ENCODE assay signal across 1 cellular context in the genomic region with DNA sequence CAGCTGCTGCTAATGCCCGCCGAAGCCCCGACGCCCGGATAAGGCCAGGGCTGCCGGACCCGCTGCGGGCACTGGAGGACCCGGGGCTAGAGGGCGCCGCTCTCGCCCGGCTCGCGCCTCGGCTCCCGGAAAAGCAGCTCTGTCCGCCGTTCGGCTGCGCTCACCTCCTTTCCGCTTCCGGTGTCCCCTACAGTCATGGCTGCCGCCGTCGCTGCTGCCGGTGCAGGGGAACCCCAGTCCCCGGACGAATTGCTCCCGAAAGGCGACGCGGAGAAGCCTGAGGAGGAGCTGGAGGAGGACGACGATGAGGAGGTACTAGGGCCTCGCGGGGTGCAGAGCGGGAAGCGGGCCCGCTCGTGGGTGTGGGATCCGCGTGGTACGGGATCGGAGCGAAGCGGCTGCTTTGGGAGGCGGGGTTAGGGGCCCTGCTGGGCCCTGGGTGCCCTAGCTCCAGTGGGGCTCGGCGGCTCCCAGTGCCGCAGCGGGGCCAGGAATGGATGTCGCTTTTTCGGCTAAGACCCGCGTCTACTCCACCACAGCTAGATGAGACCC.
A peak's percentile ranks its signal among the peaks of the same experiment; 100 is the strongest.
TF ChIP-seq lines count a peak whose summit lies in the region.

Gene TOMM22 (plus strand): TSS at position 174 of the 552 bp plus-strand sequence. CDS start 22 bp downstream, at position 196.

TF ChIP-seq in HepG2, 621 proteins besides CTCF, POLR2A, EP300 and RAD21 (continued from another document and continues in another):
- TF ChIP-seq ZNF609 (CRISPR knock-in tag; IDR thresholded peaks at IDR 0.05; ENCODE audit: borderline replicate concordance) (peak; percentile 53; the same call in 1 of the 2 replicates), ZNF496 (CRISPR knock-in tag; IDR thresholded peaks at IDR 0.05; ENCODE audit: insufficient replicate concordance) (no peak), ESRRA (CRISPR knock-in tag; IDR thresholded peaks at IDR 0.05; ENCODE audit: low read depth) (peak; percentile 82), MLX (CRISPR knock-in tag; IDR thresholded peaks at IDR 0.05) (no peak), PAWR (CRISPR knock-in tag; IDR thresholded peaks at IDR 0.05; ENCODE audit: borderline replicate concordance) (no peak), U2AF1 (optimal IDR thresholded peaks at IDR 0.05; ENCODE audit: low read depth, low read length) (peak; percentile 85), KDM3A (CRISPR knock-in tag; IDR thresholded peaks at IDR 0.05; ENCODE audit: low read depth) (peak; percentile 89), RXRA (CRISPR knock-in tag; IDR thresholded peaks at IDR 0.05) (peak; percentile 79), ZNF562 (CRISPR knock-in tag; IDR thresholded peaks at IDR 0.05; ENCODE audit: borderline replicate concordance) (no peak), ZNF644 (CRISPR knock-in tag; IDR thresholded peaks at IDR 0.05; ENCODE audit: low read depth) (no peak), ATM (IDR thresholded peaks at IDR 0.05; ENCODE audit: borderline replicate concordance) (no peak), HOXA9 (CRISPR knock-in tag; IDR thresholded peaks at IDR 0.05; ENCODE audit: borderline replicate concordance) (no peak), NCOA1 (CRISPR knock-in tag; IDR thresholded peaks at IDR 0.05) (peak; percentile 91), GATA4 (IDR thresholded peaks at IDR 0.05; ENCODE audit: borderline replicate concordance, low read depth) (peak; percentile 37; the same call in 1 of the 2 replicates), MEF2D (CRISPR knock-in tag; IDR thresholded peaks at IDR 0.05) (peak; percentile 78)
- TF ChIP-seq, protein P1, sequence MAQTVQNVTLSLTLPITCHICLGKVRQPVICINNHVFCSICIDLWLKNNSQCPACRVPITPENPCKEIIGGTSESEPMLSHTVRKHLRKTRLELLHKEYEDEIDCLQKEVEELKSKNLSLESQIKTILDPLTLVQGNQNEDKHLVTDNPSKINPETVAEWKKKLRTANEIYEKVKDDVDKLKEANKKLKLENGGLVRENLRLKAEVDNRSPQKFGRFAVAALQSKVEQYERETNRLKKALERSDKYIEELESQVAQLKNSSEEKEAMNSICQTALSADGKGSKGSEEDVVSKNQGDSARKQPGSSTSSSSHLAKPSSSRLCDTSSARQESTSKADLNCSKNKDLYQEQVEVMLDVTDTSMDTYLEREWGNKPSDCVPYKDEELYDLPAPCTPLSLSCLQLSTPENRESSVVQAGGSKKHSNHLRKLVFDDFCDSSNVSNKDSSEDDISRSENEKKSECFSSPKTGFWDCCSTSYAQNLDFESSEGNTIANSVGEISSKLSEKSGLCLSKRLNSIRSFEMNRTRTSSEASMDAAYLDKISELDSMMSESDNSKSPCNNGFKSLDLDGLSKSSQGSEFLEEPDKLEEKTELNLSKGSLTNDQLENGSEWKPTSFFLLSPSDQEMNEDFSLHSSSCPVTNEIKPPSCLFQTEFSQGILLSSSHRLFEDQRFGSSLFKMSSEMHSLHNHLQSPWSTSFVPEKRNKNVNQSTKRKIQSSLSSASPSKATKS (CRISPR knock-in tag; IDR thresholded peaks at IDR 0.05), result no peak; the same call in none of the 2 replicates
- TF ChIP-seq, protein P2, sequence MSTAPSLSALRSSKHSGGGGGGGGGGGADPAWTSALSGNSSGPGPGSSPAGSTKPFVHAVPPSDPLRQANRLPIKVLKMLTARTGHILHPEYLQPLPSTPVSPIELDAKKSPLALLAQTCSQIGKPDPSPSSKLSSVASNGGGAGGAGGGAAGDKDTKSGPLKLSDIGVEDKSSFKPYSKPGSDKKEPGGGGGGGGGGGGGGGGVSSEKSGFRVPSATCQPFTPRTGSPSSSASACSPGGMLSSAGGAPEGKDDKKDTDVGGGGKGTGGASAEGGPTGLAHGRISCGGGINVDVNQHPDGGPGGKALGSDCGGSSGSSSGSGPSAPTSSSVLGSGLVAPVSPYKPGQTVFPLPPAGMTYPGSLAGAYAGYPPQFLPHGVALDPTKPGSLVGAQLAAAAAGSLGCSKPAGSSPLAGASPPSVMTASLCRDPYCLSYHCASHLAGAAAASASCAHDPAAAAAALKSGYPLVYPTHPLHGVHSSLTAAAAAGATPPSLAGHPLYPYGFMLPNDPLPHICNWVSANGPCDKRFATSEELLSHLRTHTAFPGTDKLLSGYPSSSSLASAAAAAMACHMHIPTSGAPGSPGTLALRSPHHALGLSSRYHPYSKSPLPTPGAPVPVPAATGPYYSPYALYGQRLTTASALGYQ (CRISPR knock-in tag; IDR thresholded peaks at IDR 0.05), result peak; percentile 93
- TF ChIP-seq, protein P3, sequence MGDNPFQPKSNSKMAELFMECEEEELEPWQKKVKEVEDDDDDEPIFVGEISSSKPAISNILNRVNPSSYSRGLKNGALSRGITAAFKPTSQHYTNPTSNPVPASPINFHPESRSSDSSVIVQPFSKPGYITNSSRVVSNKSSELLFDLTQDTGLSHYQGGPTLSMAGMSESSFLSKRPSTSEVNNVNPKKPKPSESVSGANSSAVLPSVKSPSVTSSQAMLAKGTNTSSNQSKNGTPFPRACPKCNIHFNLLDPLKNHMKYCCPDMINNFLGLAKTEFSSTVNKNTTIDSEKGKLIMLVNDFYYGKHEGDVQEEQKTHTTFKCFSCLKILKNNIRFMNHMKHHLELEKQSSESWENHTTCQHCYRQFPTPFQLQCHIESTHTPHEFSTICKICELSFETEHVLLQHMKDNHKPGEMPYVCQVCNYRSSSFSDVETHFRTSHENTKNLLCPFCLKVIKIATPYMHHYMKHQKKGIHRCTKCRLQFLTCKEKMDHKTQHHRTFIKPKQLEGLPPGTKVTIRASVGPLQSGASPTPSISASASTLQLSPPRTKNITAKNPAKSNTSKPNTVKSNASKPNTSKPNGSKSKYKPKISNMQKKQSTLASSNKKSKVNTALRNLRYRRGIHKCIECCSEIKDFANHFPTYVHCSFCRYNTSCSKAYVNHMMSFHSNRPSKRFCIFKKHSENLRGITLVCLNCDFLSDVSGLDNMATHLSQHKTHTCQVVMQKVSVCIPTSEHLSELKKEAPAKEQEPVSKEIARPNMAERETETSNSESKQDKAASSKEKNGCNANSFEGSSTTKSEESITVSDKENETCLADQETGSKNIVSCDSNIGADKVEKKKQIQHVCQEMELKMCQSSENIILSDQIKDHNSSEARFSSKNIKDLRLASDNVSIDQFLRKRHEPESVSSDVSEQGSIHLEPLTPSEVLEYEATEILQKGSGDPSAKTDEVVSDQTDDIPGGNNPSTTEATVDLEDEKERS (CRISPR knock-in tag; IDR thresholded peaks at IDR 0.05), result peak; percentile 95
- TF ChIP-seq, protein P4, sequence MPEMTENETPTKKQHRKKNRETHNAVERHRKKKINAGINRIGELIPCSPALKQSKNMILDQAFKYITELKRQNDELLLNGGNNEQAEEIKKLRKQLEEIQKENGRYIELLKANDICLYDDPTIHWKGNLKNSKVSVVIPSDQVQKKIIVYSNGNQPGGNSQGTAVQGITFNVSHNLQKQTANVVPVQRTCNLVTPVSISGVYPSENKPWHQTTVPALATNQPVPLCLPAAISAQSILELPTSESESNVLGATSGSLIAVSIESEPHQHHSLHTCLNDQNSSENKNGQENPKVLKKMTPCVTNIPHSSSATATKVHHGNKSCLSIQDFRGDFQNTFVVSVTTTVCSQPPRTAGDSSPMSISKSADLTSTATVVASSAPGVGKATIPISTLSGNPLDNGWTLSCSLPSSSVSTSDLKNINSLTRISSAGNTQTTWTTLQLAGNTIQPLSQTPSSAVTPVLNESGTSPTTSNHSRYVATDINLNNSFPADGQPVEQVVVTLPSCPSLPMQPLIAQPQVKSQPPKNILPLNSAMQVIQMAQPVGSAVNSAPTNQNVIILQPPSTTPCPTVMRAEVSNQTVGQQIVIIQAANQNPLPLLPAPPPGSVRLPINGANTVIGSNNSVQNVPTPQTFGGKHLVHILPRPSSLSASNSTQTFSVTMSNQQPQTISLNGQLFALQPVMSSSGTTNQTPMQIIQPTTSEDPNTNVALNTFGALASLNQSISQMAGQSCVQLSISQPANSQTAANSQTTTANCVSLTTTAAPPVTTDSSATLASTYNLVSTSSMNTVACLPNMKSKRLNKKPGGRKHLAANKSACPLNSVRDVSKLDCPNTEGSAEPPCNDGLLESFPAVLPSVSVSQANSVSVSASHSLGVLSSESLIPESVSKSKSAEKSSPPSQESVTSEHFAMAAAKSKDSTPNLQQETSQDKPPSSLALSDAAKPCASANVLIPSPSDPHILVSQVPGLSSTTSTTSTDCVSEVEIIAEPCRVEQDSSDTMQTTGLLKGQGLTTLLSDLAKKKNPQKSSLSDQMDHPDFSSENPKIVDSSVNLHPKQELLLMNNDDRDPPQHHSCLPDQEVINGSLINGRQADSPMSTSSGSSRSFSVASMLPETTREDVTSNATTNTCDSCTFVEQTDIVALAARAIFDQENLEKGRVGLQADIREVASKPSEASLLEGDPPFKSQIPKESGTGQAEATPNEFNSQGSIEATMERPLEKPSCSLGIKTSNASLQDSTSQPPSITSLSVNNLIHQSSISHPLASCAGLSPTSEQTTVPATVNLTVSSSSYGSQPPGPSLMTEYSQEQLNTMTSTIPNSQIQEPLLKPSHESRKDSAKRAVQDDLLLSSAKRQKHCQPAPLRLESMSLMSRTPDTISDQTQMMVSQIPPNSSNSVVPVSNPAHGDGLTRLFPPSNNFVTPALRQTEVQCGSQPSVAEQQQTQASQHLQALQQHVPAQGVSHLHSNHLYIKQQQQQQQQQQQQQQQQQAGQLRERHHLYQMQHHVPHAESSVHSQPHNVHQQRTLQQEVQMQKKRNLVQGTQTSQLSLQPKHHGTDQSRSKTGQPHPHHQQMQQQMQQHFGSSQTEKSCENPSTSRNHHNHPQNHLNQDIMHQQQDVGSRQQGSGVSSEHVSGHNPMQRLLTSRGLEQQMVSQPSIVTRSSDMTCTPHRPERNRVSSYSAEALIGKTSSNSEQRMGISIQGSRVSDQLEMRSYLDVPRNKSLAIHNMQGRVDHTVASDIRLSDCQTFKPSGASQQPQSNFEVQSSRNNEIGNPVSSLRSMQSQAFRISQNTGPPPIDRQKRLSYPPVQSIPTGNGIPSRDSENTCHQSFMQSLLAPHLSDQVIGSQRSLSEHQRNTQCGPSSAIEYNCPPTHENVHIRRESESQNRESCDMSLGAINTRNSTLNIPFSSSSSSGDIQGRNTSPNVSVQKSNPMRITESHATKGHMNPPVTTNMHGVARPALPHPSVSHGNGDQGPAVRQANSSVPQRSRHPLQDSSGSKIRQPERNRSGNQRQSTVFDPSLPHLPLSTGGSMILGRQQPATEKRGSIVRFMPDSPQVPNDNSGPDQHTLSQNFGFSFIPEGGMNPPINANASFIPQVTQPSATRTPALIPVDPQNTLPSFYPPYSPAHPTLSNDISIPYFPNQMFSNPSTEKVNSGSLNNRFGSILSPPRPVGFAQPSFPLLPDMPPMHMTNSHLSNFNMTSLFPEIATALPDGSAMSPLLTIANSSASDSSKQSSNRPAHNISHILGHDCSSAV (CRISPR knock-in tag; IDR thresholded peaks at IDR 0.05; ENCODE audit: borderline replicate concordance), result 0 out of 2 replicates have a peak, but pooled peaks have one; percentile 26
- TF ChIP-seq, protein P5, sequence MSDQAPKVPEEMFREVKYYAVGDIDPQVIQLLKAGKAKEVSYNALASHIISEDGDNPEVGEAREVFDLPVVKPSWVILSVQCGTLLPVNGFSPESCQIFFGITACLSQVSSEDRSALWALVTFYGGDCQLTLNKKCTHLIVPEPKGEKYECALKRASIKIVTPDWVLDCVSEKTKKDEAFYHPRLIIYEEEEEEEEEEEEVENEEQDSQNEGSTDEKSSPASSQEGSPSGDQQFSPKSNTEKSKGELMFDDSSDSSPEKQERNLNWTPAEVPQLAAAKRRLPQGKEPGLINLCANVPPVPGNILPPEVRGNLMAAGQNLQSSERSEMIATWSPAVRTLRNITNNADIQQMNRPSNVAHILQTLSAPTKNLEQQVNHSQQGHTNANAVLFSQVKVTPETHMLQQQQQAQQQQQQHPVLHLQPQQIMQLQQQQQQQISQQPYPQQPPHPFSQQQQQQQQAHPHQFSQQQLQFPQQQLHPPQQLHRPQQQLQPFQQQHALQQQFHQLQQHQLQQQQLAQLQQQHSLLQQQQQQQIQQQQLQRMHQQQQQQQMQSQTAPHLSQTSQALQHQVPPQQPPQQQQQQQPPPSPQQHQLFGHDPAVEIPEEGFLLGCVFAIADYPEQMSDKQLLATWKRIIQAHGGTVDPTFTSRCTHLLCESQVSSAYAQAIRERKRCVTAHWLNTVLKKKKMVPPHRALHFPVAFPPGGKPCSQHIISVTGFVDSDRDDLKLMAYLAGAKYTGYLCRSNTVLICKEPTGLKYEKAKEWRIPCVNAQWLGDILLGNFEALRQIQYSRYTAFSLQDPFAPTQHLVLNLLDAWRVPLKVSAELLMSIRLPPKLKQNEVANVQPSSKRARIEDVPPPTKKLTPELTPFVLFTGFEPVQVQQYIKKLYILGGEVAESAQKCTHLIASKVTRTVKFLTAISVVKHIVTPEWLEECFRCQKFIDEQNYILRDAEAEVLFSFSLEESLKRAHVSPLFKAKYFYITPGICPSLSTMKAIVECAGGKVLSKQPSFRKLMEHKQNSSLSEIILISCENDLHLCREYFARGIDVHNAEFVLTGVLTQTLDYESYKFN (CRISPR knock-in tag; conservative IDR thresholded peaks at IDR 0.05), result peak; percentile 57
